10 cellular contexts compared by ENCODE assay signal in genomic region chr17:3887811-3888210, GRCh38. TPM values are rescaled to one million over a fixed set of nuclear protein-coding genes. Genes with fewer than 3 reads are reported as not detected.
DNase-seq lines count a peak whose midpoint lies in the region; ATAC-seq and TF ChIP-seq lines count a peak whose summit lies in the region.
"Had no signal": no experiment of that assay in that cellular context is flagged by ENCODE, and none has a peak within 500 bp of the region (broad histone marks: within the 10 kb centered on the region; RNA-seq: fewer than 3 reads in every experiment).

No MANE protein-coding gene starts in this region.

- H3K27me3 Mint-ChIP-seq in natural killer cell (ENCODE audit: low read depth in 2 of 2): no peaks in the 10 kb centered on the region
- no peaks in the 10 kb centered on the region for H3K27me3 Mint-ChIP-seq in natural killer cell treated with Interleukin-12 subunit alpha and Interleukin-12 subunit beta and Interleukin-15 and Interleukin-18, amount 100 ng/mL, for 72 hours

- intact Hi-C loops in natural killer cell (cut with micrococcal nuclease): no loop called here

- peaks cover 23 to 46% of the 10 kb centered on the region in 2 donors for H3K4me1 Mint-ChIP-seq in natural killer cell
- peaks cover 14 to 29% of the 10 kb centered on the region in 2 donors for H3K4me1 Mint-ChIP-seq in natural killer cell treated with Interleukin-12 subunit alpha and Interleukin-12 subunit beta and Interleukin-15 and Interleukin-18, amount 100 ng/mL, for 72 hours (ENCODE audit: low read depth in 2 of 2)

- peak overlapping the region; percentile 25 for H3K9ac ChIP-seq in muscle layer of colon (ENCODE audit: low read length)

- H3K4me1 ChIP-seq in muscle layer of colon (ENCODE audit: insufficient read depth, low read length): peaks cover 55% of the 10 kb centered on the region

- H3K4me3 ChIP-seq in astrocyte of the spinal cord (ENCODE audit: low read depth, low read length): no peak overlapping the region
- H3K4me3 ChIP-seq in muscle layer of colon (ENCODE audit: low read depth in 1 of 2, low read length in 2 of 2): peak overlapping the region in 1 of 2 donors; percentile 25

- H3K4me3 Mint-ChIP-seq in natural killer cell: peak overlapping the region; percentile 47
- H3K4me3 Mint-ChIP-seq in natural killer cell treated with Interleukin-12 subunit alpha and Interleukin-12 subunit beta and Interleukin-15 and Interleukin-18, amount 100 ng/mL, for 72 hours: no peak overlapping the region

- ATAC-seq in natural killer cell (no peak), GM21515 (IDR thresholded peaks at IDR 0.05; ENCODE audit: unreplicated experiment) (no peak)
- no peak for ATAC-seq in natural killer cell treated with Interleukin-12 subunit alpha and Interleukin-12 subunit beta and Interleukin-15 and Interleukin-18, amount 100 ng/mL, for 72 hours
- ATAC-seq: HepG2 had no signal

- H3K27ac ChIP-seq in muscle layer of colon (ENCODE audit: low read depth, low read length): peak overlapping the region; percentile 85

- TF ChIP-seq CTCF in natural killer cell (IDR thresholded peaks at IDR 0.05): no peak
- TF ChIP-seq CTCF in astrocyte of the spinal cord (IDR thresholded peaks at IDR 0.05; ENCODE audit: low read depth, low read length): no peak

- peak overlapping the region in 1 of 2 donors; percentile 76 for H3K27ac Mint-ChIP-seq in natural killer cell
- H3K27ac Mint-ChIP-seq in natural killer cell treated with Interleukin-12 subunit alpha and Interleukin-12 subunit beta and Interleukin-15 and Interleukin-18, amount 100 ng/mL, for 72 hours: peak overlapping the region in 1 of 2 donors; percentile 73

- in situ Hi-C loops in astrocyte of the spinal cord (cut with HindIII; ENCODE audit: low sequenced_read_pairs): no loop called here

- H3K27me3 ChIP-seq in muscle layer of colon (ENCODE audit: control insufficient read depth in 1 of 2, insufficient read depth in 2 of 2, low read length in 2 of 2): no peaks in the 10 kb centered on the region

- no peaks in the 10 kb centered on the region for H3K9me3 Mint-ChIP-seq in natural killer cell
- no peaks in the 10 kb centered on the region for H3K9me3 Mint-ChIP-seq in natural killer cell treated with Interleukin-12 subunit alpha and Interleukin-12 subunit beta and Interleukin-15 and Interleukin-18, amount 100 ng/mL, for 72 hours

- H3K36me3 ChIP-seq in muscle layer of colon (ENCODE audit: insufficient read depth, low read length): peaks cover 21% of the 10 kb centered on the region

- no peak for DNase-seq in natural killer cell
- no peak for DNase-seq in natural killer cell treated with Interleukin-12 subunit alpha and Interleukin-12 subunit beta and Interleukin-15 and Interleukin-18, amount 100 ng/mL, for 72 hours (ENCODE audit: low spot score)
- peak; percentile 29 for DNase-seq in astrocyte of the spinal cord (ENCODE audit: low read depth, low spot score)
- DNase-seq in DMS114 treated with DMSO at 0.1 percent for 48 hours (lab: John Stamatoyannopoulos, UW; ENCODE audit: unreplicated experiment): no peak
- no peak for DNase-seq in NCI-H69 (lab: John Stamatoyannopoulos, UW)
- no peak for DNase-seq in NCI-H2227 (lab: John Stamatoyannopoulos, UW; ENCODE audit: unreplicated experiment)
- DNase-seq: OCI-M1 had no signal

- no peaks in the 10 kb centered on the region for H3K36me3 Mint-ChIP-seq in natural killer cell
- H3K36me3 Mint-ChIP-seq in natural killer cell treated with Interleukin-12 subunit alpha and Interleukin-12 subunit beta and Interleukin-15 and Interleukin-18, amount 100 ng/mL, for 72 hours: no peaks in the 10 kb centered on the region

- H3K9me3 ChIP-seq in muscle layer of colon (ENCODE audit: low read length): no peaks in the 10 kb centered on the region

RNA-seq across cellular contexts. Expression of gene CAMKK1, which starts 5.0 kb away (rescaled TPM):
- total RNA-seq in natural killer cell: 1 to 10 TPM; 3.2 to 4.3 (median 3.9) TPM
- 1 to 10 TPM; 1.5 to 3.3 TPM for total RNA-seq in natural killer cell treated with Interleukin-12 subunit alpha and Interleukin-12 subunit beta and Interleukin-15 and Interleukin-18, amount 100 ng/mL, for 72 hours

RNA-seq across cellular contexts. Expression of gene P2RX1, which starts 28.5 kb away (rescaled TPM):
- total RNA-seq in natural killer cell: 10 to 100 TPM in 2 of 3 donors, 1 to 10 TPM in 1; 2.3 to 15.3 (median 13.4) TPM
- 1 to 10 TPM; 3.9 TPM for total RNA-seq in natural killer cell treated with Interleukin-12 subunit alpha and Interleukin-12 subunit beta and Interleukin-15 and Interleukin-18, amount 100 ng/mL, for 72 hours

RNA-seq across cellular contexts. Expression of gene NCBP3, which starts 41.8 kb away (rescaled TPM):
- 10 to 100 TPM; 55.9 to 60.7 (median 58.1) TPM for total RNA-seq in natural killer cell
- 10 to 100 TPM; 52.4 to 71.9 TPM for total RNA-seq in natural killer cell treated with Interleukin-12 subunit alpha and Interleukin-12 subunit beta and Interleukin-15 and Interleukin-18, amount 100 ng/mL, for 72 hours
